10 cellular contexts compared by ENCODE assay signal in genomic region chr12:96094201-96094600, GRCh38. TPM values are rescaled to one million over a fixed set of nuclear protein-coding genes. Genes with fewer than 3 reads are reported as not detected.
DNase-seq lines count a peak whose midpoint lies in the region; ATAC-seq, FAIRE-seq and TF ChIP-seq lines count a peak whose summit lies in the region.
"Had no signal": no experiment of that assay in that cellular context is flagged by ENCODE, and none has a peak within 500 bp of the region (broad histone marks: within the 10 kb centered on the region; RNA-seq: fewer than 3 reads in every experiment).

No MANE protein-coding gene starts in this region.

- no peak for TF ChIP-seq EP300 in H1 (IDR thresholded peaks at IDR 0.05; ENCODE audit: borderline replicate concordance in 1 of 2, low read depth in 2 of 2, low read length in 2 of 2)

- H3K4me3 ChIP-seq in H1 (ENCODE audit: extremely low read depth in 1 of 4, insufficient read depth in 2 of 4, low read depth in 3 of 4, low read length in 4 of 4): no peak overlapping the region
- no peak overlapping the region for H3K4me3 ChIP-seq in psoas muscle
- H3K4me3 ChIP-seq: coronary artery had no signal

- no peak for TF ChIP-seq POLR2A in H1 (IDR thresholded peaks at IDR 0.05; ENCODE audit: control extremely low read depth in 1 of 2, low read depth in 2 of 2, low read length in 2 of 2)

- H3K9ac ChIP-seq in H1 (replicated peaks in 1 of 4; ENCODE audit: extremely low read depth in 1 of 4, low read depth in 3 of 4, low read length in 3 of 4): no peak overlapping the region

- CTCF ChIA-PET in H1 (lab: Charles Lee; ENCODE audit: partially characterized antibody): interaction anchor here (1.0 to 1.3 kb wide), 7 partner anchors 12 to 122 kb away, joined by 3 to 8 read pairs (median 4); no protein-coding TSS in a partner anchor

- no peaks in the 10 kb centered on the region for H3K36me3 Mint-ChIP-seq in natural killer cell
- H3K36me3 Mint-ChIP-seq in natural killer cell treated with Interleukin-12 subunit alpha and Interleukin-12 subunit beta and Interleukin-15 and Interleukin-18, amount 100 ng/mL, for 72 hours: no peaks in the 10 kb centered on the region

- H3K14ac ChIP-seq in H1 (ENCODE audit: insufficient read length): no peak overlapping the region

- H3K4me2 ChIP-seq in H1 (ENCODE audit: insufficient read depth in 1 of 2, low read depth in 2 of 2, low read length in 2 of 2): no peak overlapping the region; a peak in 1 of 4 replicates

- peak; percentile 23 to 38; a peak in 3 of 4 replicates for TF ChIP-seq RAD21 in H1 (IDR thresholded peaks at IDR 0.05 in 1 of 2, conservative IDR thresholded peaks at IDR 0.05 in 1 of 2; ENCODE audit: low read depth in 2 of 2, low read length in 2 of 2)

- H3K4me1 Mint-ChIP-seq in natural killer cell: peaks cover 18 to 19% of the 10 kb centered on the region in 2 donors
- peaks cover 13 to 19% of the 10 kb centered on the region in 2 donors for H3K4me1 Mint-ChIP-seq in natural killer cell treated with Interleukin-12 subunit alpha and Interleukin-12 subunit beta and Interleukin-15 and Interleukin-18, amount 100 ng/mL, for 72 hours (ENCODE audit: low read depth in 2 of 2)

- POLR2A ChIA-PET in H1 (lab: Charles Lee; ENCODE audit: partially characterized antibody): no interaction called here

- no peak overlapping the region for H3K4ac ChIP-seq in H1 (replicated peaks; ENCODE audit: insufficient read length, low read depth, low read length)

- no peak overlapping the region for H2BK120ac ChIP-seq in H1 (replicated peaks; ENCODE audit: low read depth, low read length)

- 34% methylated on average over 4 of the region's 4 CpGs; no CpG with 5 or more reads in 1 of the 2 experiments for WGBS in H1 (ENCODE audit: extremely low coverage in 1 of 2, insufficient coverage in 1 of 2, insufficient read length in 1 of 2, insufficient replicate concordance in 2 of 2, low coverage in 1 of 2, low lambda C conversion rate in 2 of 2, missing lambda C conversion rate in 1 of 2), 2 experiments
- WGBS in psoas muscle, 3 donors: 22 to 27% (median 24%) methylated on average over 4 of the region's 4 CpGs

- no peak overlapping the region for H2BK12ac ChIP-seq in H1 (ENCODE audit: low read depth, low read length)

- H3K23me2 ChIP-seq in H1 (ENCODE audit: low read depth, low read length): no peaks in the 10 kb centered on the region

- H3K56ac ChIP-seq in H1 (replicated peaks; ENCODE audit: insufficient read length, low read depth, low read length): no peak overlapping the region

- H3K27ac ChIP-seq in H1 (ENCODE audit: low read depth, low read length) (no peak overlapping the region), psoas muscle (no peak overlapping the region)
- H3K27ac ChIP-seq: coronary artery had no signal

- FAIRE-seq in H1 (lab: Jason Lieb, UNC): peak; percentile 50

- H4K8ac ChIP-seq in H1 (ENCODE audit: extremely low read depth, insufficient read depth, low read length): no peak overlapping the region

- no peaks in the 10 kb centered on the region for H3K27me3 ChIP-seq in H1 (replicated peaks in 1 of 4; ENCODE audit: control insufficient read depth in 3 of 4, extremely low read depth in 1 of 4, insufficient read depth in 3 of 4, low read length in 3 of 4)
- H3K27me3 ChIP-seq in psoas muscle (ENCODE audit: insufficient read depth in 3 of 3, low read length in 2 of 3): no peaks in the 10 kb centered on the region

- H3K27ac Mint-ChIP-seq in natural killer cell: no peak overlapping the region
- H3K27ac Mint-ChIP-seq in natural killer cell treated with Interleukin-12 subunit alpha and Interleukin-12 subunit beta and Interleukin-15 and Interleukin-18, amount 100 ng/mL, for 72 hours: no peak overlapping the region

- H3K4me3 Mint-ChIP-seq in natural killer cell: peak overlapping the region; percentile 21
- H3K4me3 Mint-ChIP-seq in natural killer cell treated with Interleukin-12 subunit alpha and Interleukin-12 subunit beta and Interleukin-15 and Interleukin-18, amount 100 ng/mL, for 72 hours: no peak overlapping the region

- H4K20me1 ChIP-seq in H1 (replicated peaks in 1 of 2; ENCODE audit: control insufficient read depth in 1 of 2, insufficient read depth in 2 of 2, low read length in 2 of 2): no peaks in the 10 kb centered on the region

- ATAC-seq in natural killer cell (peak in 2 of 3 donors; percentile 43), psoas muscle (no peak)
- no peak for ATAC-seq in natural killer cell treated with Interleukin-12 subunit alpha and Interleukin-12 subunit beta and Interleukin-15 and Interleukin-18, amount 100 ng/mL, for 72 hours

- no peak overlapping the region for H3K18ac ChIP-seq in H1 (ENCODE audit: extremely low read depth, low read length)

- H3K9me3 ChIP-seq in H1 (ENCODE audit: insufficient read depth in 2 of 2, low read depth in 1 of 2, low read length in 1 of 2) (peaks cover 4 to 11% of the 10 kb centered on the region in 2 experiments; a peak in 2 of 4 replicates), psoas muscle (no peaks in the 10 kb centered on the region)

- no peaks in the 10 kb centered on the region for H3K27me3 Mint-ChIP-seq in natural killer cell (ENCODE audit: low read depth in 2 of 2)
- H3K27me3 Mint-ChIP-seq in natural killer cell treated with Interleukin-12 subunit alpha and Interleukin-12 subunit beta and Interleukin-15 and Interleukin-18, amount 100 ng/mL, for 72 hours: peaks cover 0 to 2% of the 10 kb centered on the region in 2 donors

- no peak overlapping the region for H4K5ac ChIP-seq in H1 (ENCODE audit: insufficient read length, low read depth, low read length)

- no peak for TF ChIP-seq CTCF in natural killer cell (IDR thresholded peaks at IDR 0.05)
- no peak for TF ChIP-seq CTCF in H1 (IDR thresholded peaks at IDR 0.05; ENCODE audit: control extremely low read depth in 1 of 3, insufficient read depth in 1 of 3, low read depth in 1 of 3, low read length in 3 of 3)
- TF ChIP-seq CTCF in psoas muscle (IDR thresholded peaks at IDR 0.05): no peak

- no peak overlapping the region for H3K23ac ChIP-seq in H1 (ENCODE audit: insufficient read length)

- H2AFZ ChIP-seq in H1 (ENCODE audit: low read length): peak overlapping the region; percentile 67

- no peaks in the 10 kb centered on the region for H3K79me2 ChIP-seq in H1 (ENCODE audit: control insufficient read depth in 1 of 2, insufficient read depth in 2 of 2, low read length in 2 of 2)

- H3K9me3 Mint-ChIP-seq in natural killer cell: peaks cover 0 to 3% of the 10 kb centered on the region in 2 donors
- peaks cover 4% of the 10 kb centered on the region for H3K9me3 Mint-ChIP-seq in natural killer cell treated with Interleukin-12 subunit alpha and Interleukin-12 subunit beta and Interleukin-15 and Interleukin-18, amount 100 ng/mL, for 72 hours

- no peak overlapping the region for H2BK5ac ChIP-seq in H1 (ENCODE audit: low read depth, low read length)

- no peak overlapping the region for H2BK15ac ChIP-seq in H1 (ENCODE audit: low read length)

- no peak overlapping the region for H2BK20ac ChIP-seq in H1 (ENCODE audit: low read length)

- intact Hi-C loops in natural killer cell (cut with micrococcal nuclease) (no loop called here), psoas muscle (cut with DNase I) (no loop called here)

- H4K91ac ChIP-seq in H1 (replicated peaks; ENCODE audit: insufficient read length, low read length): no peak overlapping the region

- no peaks in the 10 kb centered on the region; the same call in 1 of the 2 replicates for H3K79me1 ChIP-seq in H1 (ENCODE audit: low read depth, low read length)

- no peak for DNase-seq in natural killer cell
- DNase-seq in natural killer cell treated with Interleukin-12 subunit alpha and Interleukin-12 subunit beta and Interleukin-15 and Interleukin-18, amount 100 ng/mL, for 72 hours (ENCODE audit: low spot score): no peak
- peak; percentile 88 for DNase-seq in NCI-H226
- peak in 1 of 2 experiments; percentile 46 for DNase-seq in H1 (ENCODE audit: low read depth in 1 of 2, low spot score in 2 of 2)
- DNase-seq in hypothalamus (lab: John Stamatoyannopoulos, UW): no peak
- DNase-seq in NCI-H128 (lab: John Stamatoyannopoulos, UW; ENCODE audit: unreplicated experiment): no peak
- DNase-seq in psoas muscle: no peak
- DNase-seq in stimulated activated CD4-positive, alpha-beta T cell treated with anti-CD3 and anti-CD28 coated beads, Interleukin-15, amount 100 ng/mL, for 24 hours: no peak
- DNase-seq: IMR-90 had no signal

- H3K4me1 ChIP-seq in H1 (replicated peaks in 1 of 4; ENCODE audit: control insufficient read depth in 3 of 4, insufficient read depth in 4 of 4, low read length in 3 of 4): peaks cover 0 to 8% (median 3%) of the 10 kb centered on the region in 4 experiments; a peak in 4 of 7 replicates
- H3K4me1 ChIP-seq in psoas muscle: no peaks in the 10 kb centered on the region

- H3K36me3 ChIP-seq in H1 (ENCODE audit: control insufficient read depth in 2 of 4, insufficient read depth in 4 of 4, low read length in 3 of 4) (no peaks in the 10 kb centered on the region), psoas muscle (ENCODE audit: insufficient read depth in 1 of 2, low read depth in 1 of 2) (no peaks in the 10 kb centered on the region)

- H2AK5ac ChIP-seq in H1 (ENCODE audit: low read depth, low read length): no peak overlapping the region

TF ChIP-seq in H1, 55 proteins besides CTCF, POLR2A, EP300 and RAD21 (continues in another document):
- TF ChIP-seq E2F6 (IDR thresholded peaks at IDR 0.05): peak; percentile 62; the same call in 1 of the 2 replicates

RNA-seq across cellular contexts. Expression of gene LTA4H, which starts 58.8 kb away (rescaled TPM):
- 10 to 100 TPM; 43.1 to 51.9 (median 48.3) TPM for total RNA-seq in natural killer cell
- total RNA-seq in natural killer cell treated with Interleukin-12 subunit alpha and Interleukin-12 subunit beta and Interleukin-15 and Interleukin-18, amount 100 ng/mL, for 72 hours: 10 to 100 TPM; 43.5 to 47.3 TPM
- total RNA-seq in H1 (2021; fragmentation: NEBNext Ultra II Directional; extraction: Animal tissue kit (Norgen Biotek cat#: 25700)): 161 and 167 TPM in 2 replicates
- polyA plus RNA-seq in H1 (2011; rRNA removed): 77.8 and 106 TPM in 2 replicates
- 161 TPM for polyA plus RNA-seq in H1 (2011; cell fraction: cytosol; rRNA removed)
- polyA plus RNA-seq in H1 (2011; cell fraction: nucleus; rRNA removed): 89.3 TPM
- polyA plus RNA-seq in H1 (2012, experiment 1 of 2): 135 to 179 TPM (median 147 TPM) in 4 replicates
- 27.7 TPM for polyA plus RNA-seq in H1 (2012, experiment 2 of 2)
- 172 TPM for polyA plus RNA-seq in H1 (2013, experiment 1 of 2)
- polyA plus RNA-seq in H1 (2013, experiment 2 of 2): 166 TPM
- 110 and 126 TPM in 2 replicates for polyA minus RNA-seq in H1 (2011; rRNA and poly(A)+ RNA removed)
- polyA minus RNA-seq in H1 (2011; cell fraction: cytosol; rRNA and poly(A)+ RNA removed): 68.2 TPM
- 93.7 TPM for polyA minus RNA-seq in H1 (2011; cell fraction: nucleus; rRNA and poly(A)+ RNA removed)
- 10 to 100 TPM; 27.5 to 51.2 (median 33.4) TPM for total RNA-seq in psoas muscle
- polyA plus RNA-seq in psoas muscle: 10 to 100 TPM; 18.6 to 41.4 (median 22.2) TPM

Comparison
In these comparisons a context has a peak if more than half of its experiments do, and no peak if none do; other contexts are left out.
1. ATAC-seq: peak in natural killer cell (2 of 3); none in natural killer cell treated with Interleukin-12 subunit alpha and Interleukin-12 subunit beta and Interleukin-15 and Interleukin-18, amount 100 ng/mL, for 72 hours (0 of 2) and psoas muscle (0 of 4).